ENCODE assay signal across 9 cellular contexts in genomic region chr14:62691613-62692489, GRCh38.
DNase-seq lines count a peak whose midpoint lies in the region; ATAC-seq, FAIRE-seq and TF ChIP-seq lines count a peak whose summit lies in the region.
"Had no signal": no experiment of that assay in that cellular context is flagged by ENCODE, and none has a peak within 500 bp of the region (broad histone marks: within the 10 kb centered on the region; RNA-seq: fewer than 3 reads in every experiment).

No MANE protein-coding gene starts in this region.

- H3K4me3 ChIP-seq in BE2C (ENCODE audit: low read depth, low read length): no peak overlapping the region

- peak; percentile 99 for FAIRE-seq in urothelium cell line (lab: Jason Lieb, UNC)

- H3K36me3 ChIP-seq in BE2C: no peaks in the 10 kb centered on the region

- no peaks in the 10 kb centered on the region for H3K27me3 ChIP-seq in BE2C

- ATAC-seq in left ventricle myocardium superior: peak; percentile 90

- H3K4me1 ChIP-seq in BE2C: no peaks in the 10 kb centered on the region

- intact Hi-C loops in left ventricle myocardium superior (cut with micrococcal nuclease): no loop called here

- TF ChIP-seq CTCF in BE2C (IDR thresholded peaks at IDR 0.05; ENCODE audit: low read depth, low read length): no peak

- H3K9me3 ChIP-seq in BE2C: no peaks in the 10 kb centered on the region

- DNase-seq in NCI-H82 (lab: John Stamatoyannopoulos, UW): peak; percentile 56
- no peak for DNase-seq in NCI-H82 treated with DMSO at 0.1 percent for 48 hours (lab: John Stamatoyannopoulos, UW; ENCODE audit: unreplicated experiment)
- peak; percentile 87 for DNase-seq in RKO (ENCODE audit: low spot score)
- no peak for DNase-seq in left ventricle myocardium superior
- peak; percentile 89 for DNase-seq in urothelium cell line (ENCODE audit: low spot score)
- no peak for DNase-seq in NOMO-1 treated with dmso at 0.1 percent for 144 hours (lab: John Stamatoyannopoulos, UW; ENCODE audit: unreplicated experiment)
- no peak for DNase-seq in retina
- no peak for DNase-seq in BE2C
- DNase-seq: C1 segment of cervical spinal cord had no signal

Comparison
In these comparisons a context has a peak if more than half of its experiments do, and no peak if none do; other contexts are left out.
1. DNase-seq: peak in NCI-H82 (single experiment), RKO (single experiment) and urothelium cell line (single experiment); none in NCI-H82 treated with DMSO at 0.1 percent for 48 hours (single experiment), left ventricle myocardium superior (single experiment), NOMO-1 treated with dmso at 0.1 percent for 144 hours (single experiment), retina (single experiment) and BE2C (single experiment).